7 cellular contexts compared by ENCODE assay signal in the genomic region with DNA sequence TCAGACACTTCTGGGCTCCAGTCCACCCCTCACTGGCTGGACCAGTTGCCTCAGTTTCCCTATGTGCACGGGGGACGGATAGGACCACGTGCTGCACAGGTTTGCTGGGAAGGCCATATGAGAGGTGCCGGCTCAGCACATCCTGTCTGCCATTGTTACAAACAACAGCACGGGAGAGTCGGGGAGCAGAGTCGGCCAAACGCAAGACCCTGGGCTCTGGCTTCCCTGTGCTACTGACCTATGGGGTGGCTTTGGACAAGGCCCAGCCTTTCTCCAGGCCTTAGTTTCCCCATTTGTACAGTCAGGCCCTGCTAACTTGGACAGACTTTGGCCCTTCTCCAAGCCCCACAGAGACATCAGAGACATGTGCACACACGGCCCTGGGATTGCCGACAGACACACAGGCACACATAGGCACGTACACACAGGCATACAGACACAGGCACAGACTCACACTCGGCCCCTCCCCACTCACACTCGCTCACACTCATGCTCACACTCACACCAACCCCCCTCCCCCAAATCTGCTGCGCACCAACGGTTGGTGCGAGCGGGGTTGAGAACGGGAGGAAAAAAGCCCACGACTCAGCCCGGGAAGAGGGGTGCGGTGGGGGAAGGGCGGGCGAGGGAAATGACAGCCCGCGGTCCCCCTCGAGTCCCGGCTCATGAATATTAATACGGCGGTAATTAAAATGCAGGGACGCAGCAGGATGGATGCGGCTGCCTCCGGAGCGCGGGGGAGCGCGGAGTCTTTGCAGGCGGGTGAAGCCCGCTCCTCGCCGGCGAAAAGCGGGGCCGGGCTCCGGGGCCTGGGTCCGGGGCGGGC.
DNase-seq lines count a peak whose midpoint lies in the region; ATAC-seq, FAIRE-seq and TF ChIP-seq lines count a peak whose summit lies in the region.

No MANE protein-coding gene starts in this region.

- DNase-seq in Jurkat, Clone E6-1 (ENCODE audit: low read depth, low spot score) = no peak
- peak; percentile 43 for DNase-seq in activated CD4-positive, alpha-beta T cell treated with anti-CD3 and anti-CD28 coated beads, Interleukin-2, amount 50 U/mL, for 24 hours (ENCODE audit: low read depth in 1 of 2, low spot score in 1 of 2)
- DNase-seq in endothelial cell of umbilical vein (ENCODE audit: low read depth, low spot score) = peak; percentile 67
- DNase-seq in substantia nigra (lab: John Stamatoyannopoulos, UW) = peak in 33 of 49 donors; percentile 34 to 96 (median 64)

- H2AFZ ChIP-seq in endothelial cell of umbilical vein (ENCODE audit: low read depth, low read length) = peak overlapping the region; percentile 24

- no peaks in the 10 kb centered on the region for H3K36me3 ChIP-seq in endothelial cell of umbilical vein (ENCODE audit: control insufficient read depth in 2 of 2, extremely low read depth in 1 of 2, insufficient read depth in 2 of 2, low read length in 2 of 2)
- no peaks in the 10 kb centered on the region for H3K36me3 ChIP-seq in mucosa of stomach (ENCODE audit: control insufficient read depth, insufficient read depth, low read length)

- no peaks in the 10 kb centered on the region for H3K9me1 ChIP-seq in endothelial cell of umbilical vein (replicated peaks; ENCODE audit: control insufficient read depth, extremely low read depth, insufficient read depth, low read length)

- intact Hi-C loops in endothelial cell of umbilical vein (cut with micrococcal nuclease) = loop anchor here (1.0 to 2.0 kb wide), 5 partner anchors 28 to 345 kb away; no protein-coding TSS in a partner anchor

- CTCF ChIA-PET in endothelial cell of umbilical vein (lab: Charles Lee) = no interaction called here

- no peaks in the 10 kb centered on the region for H3K27me3 ChIP-seq in endothelial cell of umbilical vein (ENCODE audit: control insufficient read depth in 2 of 2, insufficient read depth in 2 of 2, low read length in 2 of 2)
- no peaks in the 10 kb centered on the region for H3K27me3 ChIP-seq in mucosa of stomach (ENCODE audit: control insufficient read depth, insufficient read depth, low read length)

- H4K20me1 ChIP-seq in endothelial cell of umbilical vein (replicated peaks; ENCODE audit: control insufficient read depth, extremely low read depth, insufficient read depth, low read length) = no peaks in the 10 kb centered on the region

- H3K9me3 ChIP-seq in endothelial cell of umbilical vein (replicated peaks; ENCODE audit: control insufficient read depth, insufficient read depth, low read length) (no peaks in the 10 kb centered on the region), mucosa of stomach (ENCODE audit: control insufficient read depth, low read length) (no peaks in the 10 kb centered on the region)

- no peak for TF ChIP-seq CTCF in endothelial cell of umbilical vein (IDR thresholded peaks at IDR 0.05; ENCODE audit: extremely low read depth in 1 of 2, insufficient read depth in 1 of 2, low read depth in 1 of 2, low read length in 2 of 2)

- POLR2A ChIA-PET in endothelial cell of umbilical vein (lab: Charles Lee) = no interaction called here

- peak overlapping the region; percentile 38 for H3K4me3 ChIP-seq in Jurkat, Clone E6-1 (ENCODE audit: low read length)
- peak overlapping the region in 1 of 3 experiments; percentile 30 for H3K4me3 ChIP-seq in endothelial cell of umbilical vein (replicated peaks in 1 of 3; ENCODE audit: insufficient read depth in 1 of 3, low read depth in 1 of 3, low read length in 3 of 3)
- peak overlapping the region; percentile 39 for H3K4me3 ChIP-seq in mucosa of stomach (ENCODE audit: low read length)

- peaks cover 54% of the 10 kb centered on the region for H3K4me1 ChIP-seq in endothelial cell of umbilical vein (ENCODE audit: control insufficient read depth, extremely low read depth, insufficient read depth, low read length)
- H3K4me1 ChIP-seq in mucosa of stomach (ENCODE audit: control insufficient read depth, insufficient read depth, low read length) = peaks cover 67% of the 10 kb centered on the region

- FAIRE-seq in endothelial cell of umbilical vein (lab: Jason Lieb, UNC) = peak; percentile 64

- BruUV-seq in endothelial cell of umbilical vein (replicated peaks; lab: Mats Ljungman, UMichigan) = TSS peak; percentile 56

- H3K27ac ChIP-seq in endothelial cell of umbilical vein (ENCODE audit: insufficient read depth, low read depth, low read length) (peak overlapping the region; percentile 66), substantia nigra (ENCODE audit: low read depth, low read length, poor library complexity, severe bottlenecking) (peak overlapping the region; percentile 95)

- dilution Hi-C loops in endothelial cell of umbilical vein (cut with MboI; ENCODE audit: extremely low pct_ligation_motif_present, low sequenced_read_pairs) = no loop called here

- H3K4me2 ChIP-seq in endothelial cell of umbilical vein (ENCODE audit: insufficient read depth, low read length) = peak overlapping the region; percentile 0

- ATAC-seq in GM19324 (IDR thresholded peaks at IDR 0.05; ENCODE audit: low FRiP score, unreplicated experiment) (peak; percentile 16), HG03460 (IDR thresholded peaks at IDR 0.05; ENCODE audit: unreplicated experiment) (no peak)

- TF ChIP-seq POLR2A in endothelial cell of umbilical vein (IDR thresholded peaks at IDR 0.05; ENCODE audit: low read depth, low read length) = peak; percentile 58

- H3K79me2 ChIP-seq in endothelial cell of umbilical vein (ENCODE audit: control insufficient read depth, insufficient read depth, low read length) = peaks cover 14% of the 10 kb centered on the region

- H3K9ac ChIP-seq in endothelial cell of umbilical vein (replicated peaks; ENCODE audit: extremely low read depth, insufficient read depth, low read length) (peak overlapping the region; percentile 79), mucosa of stomach (ENCODE audit: low read length) (peak overlapping the region; percentile 91)

TF ChIP-seq in endothelial cell of umbilical vein, 7 proteins besides CTCF, POLR2A, EP300 and RAD21:
- TF ChIP-seq, protein P1, sequence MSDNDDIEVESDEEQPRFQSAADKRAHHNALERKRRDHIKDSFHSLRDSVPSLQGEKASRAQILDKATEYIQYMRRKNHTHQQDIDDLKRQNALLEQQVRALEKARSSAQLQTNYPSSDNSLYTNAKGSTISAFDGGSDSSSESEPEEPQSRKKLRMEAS (IDR thresholded peaks at IDR 0.05; ENCODE audit: insufficient read depth, insufficient read length) = peak; percentile 62
- no peak for TF ChIP-seq JUN (IDR thresholded peaks at IDR 0.05; ENCODE audit: borderline replicate concordance, insufficient read depth, insufficient read length, low read depth)
- TF ChIP-seq MYC (IDR thresholded peaks at IDR 0.05; ENCODE audit: low read depth, low read length) = no peak
- no peak for TF ChIP-seq EZH2 (IDR thresholded peaks at IDR 0.05; ENCODE audit: borderline replicate concordance, low read depth, low read length, severe bottlenecking)
- TF ChIP-seq POLR2AphosphoS5 (IDR thresholded peaks at IDR 0.05; ENCODE audit: insufficient read depth, low read depth, low read length) = peak; percentile 11
